In the genomic region with DNA sequence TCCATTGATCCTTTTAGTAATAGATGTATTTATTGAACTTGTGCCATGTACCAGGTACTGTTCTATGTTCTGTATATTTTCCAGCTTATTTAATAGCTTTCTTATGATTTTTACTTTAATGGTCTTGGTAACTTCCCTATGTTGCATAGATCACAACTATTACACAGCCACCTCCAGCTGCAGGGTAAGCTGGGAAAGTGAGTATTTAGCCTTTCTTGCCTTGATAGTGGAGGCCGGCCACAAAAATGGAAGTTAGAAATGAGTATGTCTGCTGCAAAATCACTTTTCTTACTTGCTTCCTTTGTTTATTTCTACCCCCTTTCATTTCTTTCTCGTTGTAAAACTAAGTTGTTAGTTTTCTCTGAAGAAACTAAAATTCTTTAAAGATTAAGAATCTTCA, we compare ENCODE assay signal across 16 cellular contexts. TPM values are rescaled to one million over a fixed set of nuclear protein-coding genes. Genes with fewer than 3 reads are reported as not detected.
DNase-seq lines count a peak whose midpoint lies in the region; ATAC-seq, FAIRE-seq and TF ChIP-seq lines count a peak whose summit lies in the region.
"Had no signal": no experiment of that assay in that cellular context is flagged by ENCODE, and none has a peak within 500 bp of the region (broad histone marks: within the 10 kb centered on the region; RNA-seq: fewer than 3 reads in every experiment).

No MANE protein-coding gene starts in this region.

- POLR2A ChIA-PET in K562 (lab: Yijun Ruan, JAX), result interaction anchor here (0.8 to 1.3 kb wide), 5 partner anchors 8 to 152 kb away, joined by 3 to 7 read pairs (median 4); a partner anchor contains a TSS

- H3K4me3 ChIP-seq in HUES48 (ENCODE audit: low read depth, low read length) (no peak overlapping the region), K562 (no peak overlapping the region)
- H3K4me3 ChIP-seq: breast epithelium had no signal

- H4K20me1 ChIP-seq in K562 (replicated peaks; ENCODE audit: control insufficient read depth, insufficient read depth, low read length), result no peaks in the 10 kb centered on the region

- TF ChIP-seq POLR2A in K562 (conservative IDR thresholded peaks at IDR 0.05), result no peak

- CTCF ChIA-PET in K562 (lab: Yijun Ruan, JAX; ENCODE audit: low intra/inter-chr PET ratio), result no interaction called here

- no peak overlapping the region for H3K9ac ChIP-seq in HUES48 (ENCODE audit: low read depth, low read length)
- peak overlapping the region in 1 of 2 experiments; percentile 56; a peak in 1 of 4 replicates for H3K9ac ChIP-seq in K562 (ENCODE audit: insufficient read depth in 1 of 2, low read depth in 2 of 2, low read length in 2 of 2)

- peak; percentile 34 for ATAC-seq in GM18907 (IDR thresholded peaks at IDR 0.05; ENCODE audit: unreplicated experiment)
- ATAC-seq in K562, result peak; percentile 6; the same call in 2 of the 3 replicates
- no peak for ATAC-seq in HG02759 (IDR thresholded peaks at IDR 0.05; ENCODE audit: unreplicated experiment)
- no peak for ATAC-seq in activated CD4-positive, CD25-positive, alpha-beta regulatory T cell treated with anti-CD3 and anti-CD28 coated beads, Interleukin-2, amount 50 U/mL, for 24 hours
- ATAC-seq: CD8-positive, alpha-beta T cell; naive thymus-derived CD4-positive, alpha-beta T cell had no signal

- H3K36me3 ChIP-seq in HUES48 (ENCODE audit: control insufficient read depth, insufficient read depth, low read length), result no peaks in the 10 kb centered on the region
- peaks cover 15% of the 10 kb centered on the region; the same call in 2 of the 3 replicates for H3K36me3 ChIP-seq in K562 (ENCODE audit: control insufficient read depth, insufficient read depth, low read length)
- H3K36me3 ChIP-seq: breast epithelium had no signal

- H3K27me3 ChIP-seq in HUES48 (ENCODE audit: control insufficient read depth, insufficient read depth, low read length), result no peaks in the 10 kb centered on the region
- H3K27me3 ChIP-seq in K562 (ENCODE audit: control insufficient read depth in 2 of 2, insufficient read depth in 2 of 2, low read length in 2 of 2), result no peaks in the 10 kb centered on the region
- H3K27me3 ChIP-seq: breast epithelium had no signal

- BruUV-seq in K562 (replicated peaks; lab: Mats Ljungman, UMichigan), result no TSS peak

- WGBS in K562 (ENCODE audit: insufficient coverage, low coverage, missing lambda C conversion rate), result 57% methylated on average over 2 of the region's 2 CpGs

- no peak for TF ChIP-seq RAD21 in K562 (CRISPR knock-in tag; conservative IDR thresholded peaks at IDR 0.05 in 1 of 2, IDR thresholded peaks at IDR 0.05 in 1 of 2)

- in situ Hi-C loops in K562 (cut with MboI), result no loop called here

- H3K9me3 ChIP-seq in HUES48 (ENCODE audit: control insufficient read depth, insufficient read depth, low read length) (no peaks in the 10 kb centered on the region), K562 (replicated peaks; ENCODE audit: control insufficient read depth, insufficient read depth, low read depth, low read length) (no peaks in the 10 kb centered on the region)

- peaks cover 14% of the 10 kb centered on the region; the same call in 1 of the 2 replicates for H3K4me1 ChIP-seq in HUES48 (ENCODE audit: control insufficient read depth, insufficient read depth, low read length)
- H3K4me1 ChIP-seq in K562 (replicated peaks in 1 of 2; ENCODE audit: control insufficient read depth in 2 of 2, insufficient read depth in 2 of 2, low read length in 2 of 2), result peaks cover 9 to 30% of the 10 kb centered on the region in 2 experiments

- no peaks in the 10 kb centered on the region for H3K9me1 ChIP-seq in K562 (ENCODE audit: control insufficient read depth, insufficient read depth, low read length)

- no peak for TF ChIP-seq CTCF in K562 (IDR thresholded peaks at IDR 0.05 in 2 of 3, conservative IDR thresholded peaks at IDR 0.05 in 1 of 3; ENCODE audit: insufficient read depth in 2 of 3, low read depth in 1 of 3, low read length in 3 of 3)

- peak overlapping the region; percentile 53; the same call in 1 of the 2 replicates for H3K4me2 ChIP-seq in K562 (ENCODE audit: insufficient read depth, low read length)

- peak; percentile 4 for DNase-seq in Daoy (ENCODE audit: low read depth)
- no peak for DNase-seq in K562 (ENCODE audit: extremely low read depth in 1 of 4, low spot score in 3 of 4)
- DNase-seq in NCI-H446 treated with DMSO at 0.1 percent for 48 hours (lab: John Stamatoyannopoulos, UW), result no peak
- DNase-seq: CD8-positive, alpha-beta T cell; head of caudate nucleus; NCI-H69; retina had no signal

- TF ChIP-seq EP300 in K562 (IDR thresholded peaks at IDR 0.05; ENCODE audit: low read length), result no peak

- peaks cover 53% of the 10 kb centered on the region; the same call in 2 of the 3 replicates for H3K79me2 ChIP-seq in K562 (ENCODE audit: control insufficient read depth, insufficient read depth, low read length)

- intact Hi-C loops in K562 (cut with micrococcal nuclease), result loop anchor here (5.0 kb wide), 1 partner anchor 56 kb away; a partner anchor contains a TSS

- no peak overlapping the region for H2AFZ ChIP-seq in K562 (ENCODE audit: low read depth, low read length)

- H3K27ac ChIP-seq in HUES48 (ENCODE audit: low read depth, low read length) (peak overlapping the region; percentile 68), K562 (ENCODE audit: extremely low read depth, low read depth, low read length) (peak overlapping the region; percentile 79)
- H3K27ac ChIP-seq: VCaP had no signal

- FAIRE-seq in K562 (lab: Jason Lieb, UNC), result no peak
- FAIRE-seq: endometrium had no signal

TF ChIP-seq in K562, 482 proteins besides CTCF, POLR2A, EP300 and RAD21 (continues in another document):
- TF ChIP-seq CXXC5 (CRISPR knock-in tag; IDR thresholded peaks at IDR 0.05) (no peak), SRSF1 (IDR thresholded peaks at IDR 0.05; ENCODE audit: low read depth, low read length) (no peak)

RNA-seq across cellular contexts. Expression of a gene that starts 43.1 kb away (rescaled TPM):
- total RNA-seq in Daoy (2014; rRNA removed; shearing (Covaris generic)), result 0.06 and 0.12 TPM in 2 replicates
- 1.3 TPM in 1 of 2 replicates, not detected in the other for total RNA-seq in K562 (2011; cell fraction: chromatin; rRNA removed; ENCODE audit: low replicate concordance)
- total RNA-seq in K562 (2011; cell fraction: nucleolus; rRNA removed), result not detected in 2 replicates
- 1.3 TPM in 1 of 2 replicates, not detected in the other for total RNA-seq in K562 (2011; cell fraction: nucleoplasm; rRNA removed)
- total RNA-seq in K562 (2014; rRNA removed), result 0.12 TPM in 1 of 2 replicates, not detected in the other
- 0.29 TPM in 2 replicates for total RNA-seq in K562 (2014; rRNA removed; fragmentation: Illumina TruSeq; extraction: Trizol)
- total RNA-seq in K562 (2015; rRNA removed; fragmentation: Illumina TruSeq; extraction: Trizol), result 0.07 and 0.19 TPM in 2 replicates
- total RNA-seq in K562 (2021), result 0.18 and 0.25 TPM in 2 replicates
- polyA plus RNA-seq in K562 (2011; rRNA removed), result 0.04 and 0.22 TPM in 2 replicates
- polyA plus RNA-seq in K562 (2011; cell fraction: cytosol; rRNA removed), result not detected in 2 replicates
- polyA plus RNA-seq in K562 (2011; cell fraction: nucleus; rRNA removed), result 0.37 and 0.70 TPM in 2 replicates
- 0.22 and 0.30 TPM in 2 replicates for polyA plus RNA-seq in K562 (2012)
- polyA plus RNA-seq in K562 (2014; fragmentation: Illumina TruSeq; extraction: Trizol), result 0.04 and 0.11 TPM in 2 replicates
- polyA plus RNA-seq in K562 (2014; fragmentation: Nextera tagmentation; extraction: Ambion mirVana), result under 1 TPM; 0.18 to 0.27 TPM
- polyA plus RNA-seq in K562 (2014; rRNA removed), result 0.13 TPM in 1 of 2 replicates, not detected in the other
- polyA minus RNA-seq in K562 (2011; rRNA and poly(A)+ RNA removed), result 0.36 TPM in 1 of 2 replicates, not detected in the other
- not detected in 2 replicates for polyA minus RNA-seq in K562 (2011; cell fraction: cytosol; rRNA and poly(A)+ RNA removed)
- 0.56 TPM in 1 of 2 replicates, not detected in the other for polyA minus RNA-seq in K562 (2011; cell fraction: nucleus; rRNA and poly(A)+ RNA removed)
- total RNA-seq: CD8-positive, alpha-beta T cell; HT1080 had no signal

RNA-seq across cellular contexts. Expression of a gene that starts 56.5 kb away (rescaled TPM):
- total RNA-seq in Daoy (2014; rRNA removed; shearing (Covaris generic)), result 20.2 and 31.6 TPM in 2 replicates
- total RNA-seq in K562 (2011; cell fraction: chromatin; rRNA removed; ENCODE audit: low replicate concordance), result 19.5 and 84.0 TPM in 2 replicates
- 9.0 and 15.1 TPM in 2 replicates for total RNA-seq in K562 (2011; cell fraction: nucleolus; rRNA removed)
- 23.5 and 47.5 TPM in 2 replicates for total RNA-seq in K562 (2011; cell fraction: nucleoplasm; rRNA removed)
- total RNA-seq in K562 (2014; rRNA removed), result 9.4 and 15.0 TPM in 2 replicates
- total RNA-seq in K562 (2014; rRNA removed; fragmentation: Illumina TruSeq; extraction: Trizol), result 26.2 and 26.4 TPM in 2 replicates
- 21.8 and 22.2 TPM in 2 replicates for total RNA-seq in K562 (2015; rRNA removed; fragmentation: Illumina TruSeq; extraction: Trizol)
- 15.3 and 16.5 TPM in 2 replicates for total RNA-seq in K562 (2021)
- polyA plus RNA-seq in K562 (2011; rRNA removed), result 26.5 and 31.6 TPM in 2 replicates
- polyA plus RNA-seq in K562 (2011; cell fraction: cytosol; rRNA removed), result 4.5 and 7.6 TPM in 2 replicates
- polyA plus RNA-seq in K562 (2011; cell fraction: nucleus; rRNA removed), result 20.8 and 20.9 TPM in 2 replicates
- 9.1 and 10.3 TPM in 2 replicates for polyA plus RNA-seq in K562 (2012)
- polyA plus RNA-seq in K562 (2014; fragmentation: Illumina TruSeq; extraction: Trizol), result 16.3 and 20.8 TPM in 2 replicates
- 10 to 100 TPM in 1 of 2 experiments, 1 to 10 TPM in 1; 6.1 to 11.4 TPM for polyA plus RNA-seq in K562 (2014; fragmentation: Nextera tagmentation; extraction: Ambion mirVana)
- 13.3 and 15.2 TPM in 2 replicates for polyA plus RNA-seq in K562 (2014; rRNA removed)
- polyA minus RNA-seq in K562 (2011; rRNA and poly(A)+ RNA removed), result 72.2 and 76.7 TPM in 2 replicates
- 11.5 and 12.0 TPM in 2 replicates for polyA minus RNA-seq in K562 (2011; cell fraction: cytosol; rRNA and poly(A)+ RNA removed)
- 19.8 and 35.3 TPM in 2 replicates for polyA minus RNA-seq in K562 (2011; cell fraction: nucleus; rRNA and poly(A)+ RNA removed)

RNA-seq across cellular contexts. Expression of a gene that starts 56.8 kb away (rescaled TPM):
- total RNA-seq in Daoy (2014; rRNA removed; shearing (Covaris generic)), result 10.0 and 12.5 TPM in 2 replicates
- total RNA-seq in K562 (2011; cell fraction: chromatin; rRNA removed; ENCODE audit: low replicate concordance), result 37.4 and 79.9 TPM in 2 replicates
- 11.7 and 14.3 TPM in 2 replicates for total RNA-seq in K562 (2011; cell fraction: nucleolus; rRNA removed)
- 41.1 and 65.3 TPM in 2 replicates for total RNA-seq in K562 (2011; cell fraction: nucleoplasm; rRNA removed)
- total RNA-seq in K562 (2014; rRNA removed), result 6.6 and 8.6 TPM in 2 replicates
- total RNA-seq in K562 (2014; rRNA removed; fragmentation: Illumina TruSeq; extraction: Trizol), result 20.8 and 26.6 TPM in 2 replicates
- total RNA-seq in K562 (2015; rRNA removed; fragmentation: Illumina TruSeq; extraction: Trizol), result 20.3 and 24.5 TPM in 2 replicates
- total RNA-seq in K562 (2021), result 19.4 and 24.7 TPM in 2 replicates
- 9.8 and 11.4 TPM in 2 replicates for polyA plus RNA-seq in K562 (2011; rRNA removed)
- polyA plus RNA-seq in K562 (2011; cell fraction: cytosol; rRNA removed), result 4.0 and 6.2 TPM in 2 replicates
- 9.4 and 10.4 TPM in 2 replicates for polyA plus RNA-seq in K562 (2011; cell fraction: nucleus; rRNA removed)
- 16.9 and 20.5 TPM in 2 replicates for polyA plus RNA-seq in K562 (2012)
- 16.0 and 21.6 TPM in 2 replicates for polyA plus RNA-seq in K562 (2014; fragmentation: Illumina TruSeq; extraction: Trizol)
- polyA plus RNA-seq in K562 (2014; fragmentation: Nextera tagmentation; extraction: Ambion mirVana), result 1 to 10 TPM; 3.4 to 5.1 TPM
- polyA plus RNA-seq in K562 (2014; rRNA removed), result 7.7 and 8.3 TPM in 2 replicates
- 41.3 and 46.5 TPM in 2 replicates for polyA minus RNA-seq in K562 (2011; rRNA and poly(A)+ RNA removed)
- polyA minus RNA-seq in K562 (2011; cell fraction: cytosol; rRNA and poly(A)+ RNA removed), result 19.3 and 20.4 TPM in 2 replicates
- 22.9 and 24.8 TPM in 2 replicates for polyA minus RNA-seq in K562 (2011; cell fraction: nucleus; rRNA and poly(A)+ RNA removed)

Comparison
In these comparisons a context has a peak if more than half of its experiments do, and no peak if none do; other contexts are left out.
1. ATAC-seq: peak in GM18907 (single experiment) and K562 (single experiment); none in HG02759 (single experiment) and activated CD4-positive, CD25-positive, alpha-beta regulatory T cell treated with anti-CD3 and anti-CD28 coated beads, Interleukin-2, amount 50 U/mL, for 24 hours (0 of 2).